Comparison of ENCODE assay signal across 8 cellular contexts in the genomic region with DNA sequence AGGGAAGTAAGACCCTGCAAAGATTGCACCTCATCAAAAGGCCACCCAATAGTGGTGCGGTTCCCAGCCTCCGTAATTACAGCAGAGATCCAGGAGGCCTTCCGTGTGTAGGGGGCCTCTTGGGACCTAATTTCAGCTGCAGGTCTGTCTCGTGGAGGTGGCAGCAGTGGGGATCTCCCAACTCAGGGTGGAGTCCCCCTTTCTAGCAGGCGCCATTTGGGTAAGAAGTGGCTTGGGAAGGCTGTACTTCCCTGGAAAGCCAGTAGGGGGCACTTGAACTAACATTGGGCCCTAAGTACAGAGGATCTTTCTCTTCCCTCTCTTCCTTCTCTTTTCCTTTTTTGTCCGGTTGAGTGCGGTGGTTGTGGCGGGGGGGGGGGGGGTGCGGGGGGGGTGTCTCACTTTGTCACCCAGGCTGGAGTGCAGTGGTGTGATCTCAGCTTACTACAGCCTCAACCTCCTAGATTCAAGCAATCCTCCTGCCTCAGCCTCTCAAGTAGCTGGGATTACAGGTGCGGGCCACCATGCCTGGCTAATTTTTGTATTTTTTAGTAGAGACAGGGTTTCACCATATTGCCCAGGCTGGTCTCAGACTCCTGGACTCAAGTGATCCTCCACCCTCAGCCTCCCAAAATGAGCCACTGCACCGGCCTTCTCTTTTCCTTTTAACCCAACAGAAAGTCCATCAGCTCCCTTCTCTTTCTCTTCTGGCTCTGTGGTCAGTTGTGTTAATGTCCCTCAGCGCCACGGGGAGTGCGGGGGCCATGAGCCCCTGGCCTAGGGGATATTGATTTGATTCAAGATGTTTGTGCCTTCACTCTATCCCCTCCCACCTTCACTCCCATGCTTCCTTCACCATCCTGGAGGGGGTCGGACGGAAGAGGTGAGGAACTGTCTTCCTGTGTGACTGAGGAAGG. TPM values are rescaled to one million over a fixed set of nuclear protein-coding genes. Genes with fewer than 3 reads are reported as not detected.
DNase-seq lines count a peak whose midpoint lies in the region; ATAC-seq and TF ChIP-seq lines count a peak whose summit lies in the region.

No MANE protein-coding gene starts in this region.

- DNase-seq in CD8-positive, alpha-beta T cell = peak in 3 of 7 experiments; percentile 30 to 47 (median 36)
- DNase-seq in GM23338 (ENCODE audit: low spot score) = peak; percentile 31
- DNase-seq in activated CD8-positive, alpha-beta T cell treated with anti-CD3 and anti-CD28 coated beads, Interleukin-2, amount 10 ng/mL, durations not matched to agents 7 days and 5 days = peak; percentile 51
- peak in 1 of 3 donors; percentile 37 for DNase-seq in right lobe of liver
- DNase-seq in NCI-H2029 (lab: John Stamatoyannopoulos, UW) = no peak
- DNase-seq in middle frontal gyrus (ENCODE audit: extremely low spot score, low spot score) = no peak
- no peak for DNase-seq in gastrocnemius medialis

- H3K27me3 Mint-ChIP-seq in CD8-positive, alpha-beta T cell (ENCODE audit: low read depth) = no peaks in the 10 kb centered on the region
- peaks cover 36% of the 10 kb centered on the region for H3K27me3 Mint-ChIP-seq in GM23338 (ENCODE audit: insufficient read depth, low read depth, poor library complexity)
- no peaks in the 10 kb centered on the region for H3K27me3 Mint-ChIP-seq in activated CD8-positive, alpha-beta T cell treated with anti-CD3 and anti-CD28 coated beads, Interleukin-2, amount 10 ng/mL, durations not matched to agents 7 days and 5 days (ENCODE audit: low read depth)

- H3K9me3 ChIP-seq in CD8-positive, alpha-beta T cell (ENCODE audit: low read length) = no peaks in the 10 kb centered on the region
- H3K9me3 ChIP-seq in right lobe of liver (no peaks in the 10 kb centered on the region), gastrocnemius medialis (no peaks in the 10 kb centered on the region)

- intact Hi-C loops in CD8-positive, alpha-beta T cell (cut with DNase I, micrococcal nuclease) = no loop called here
- intact Hi-C loops in right lobe of liver (cut with DNase I) = loop anchor here in 1 of 2 donors (10.0 kb wide), 1 partner anchor 420 kb away; no protein-coding TSS in a partner anchor
- intact Hi-C loops in gastrocnemius medialis (cut with DNase I; ENCODE audit: low total_unique reads) = no loop called here

- CTCF ChIA-PET in CD8-positive, alpha-beta T cell (lab: Charles Lee) = interaction anchor here (0.6 to 15.6 kb wide), 8 partner anchors 10 to 416 kb away, joined by 3 to 209 read pairs (median 3); no protein-coding TSS in a partner anchor
- CTCF ChIA-PET in activated CD8-positive, alpha-beta T cell treated with anti-CD3 and anti-CD28 coated beads, Interleukin-2, amount 10 ng/mL, durations not matched to agents 7 days and 5 days (lab: Charles Lee) = interaction anchor here (1.0 to 6.5 kb wide), 11 partner anchors 12 to 416 kb away, joined by 3 to 96 read pairs (median 4); no protein-coding TSS in a partner anchor

- H3K79me2 ChIP-seq in GM23338 (replicated peaks; ENCODE audit: insufficient read depth) = no peaks in the 10 kb centered on the region

- in situ Hi-C loops in gastrocnemius medialis (cut with MboI; ENCODE audit: low sequenced_read_pairs in 4 of 4) = loop anchor here (5.0 to 10.0 kb wide), 4 partner anchors 403 to 418 kb away; no protein-coding TSS in a partner anchor

- no peak overlapping the region for H3K4me3 ChIP-seq in CD8-positive, alpha-beta T cell (ENCODE audit: low read depth, low read length)
- H3K4me3 ChIP-seq in GM23338 (no peak overlapping the region), right lobe of liver (no peak overlapping the region), gastrocnemius medialis (no peak overlapping the region)

- ATAC-seq in CD8-positive, alpha-beta T cell = no peak
- ATAC-seq in GM23338 (no peak), right lobe of liver (no peak), HG03159 (IDR thresholded peaks at IDR 0.05; ENCODE audit: unreplicated experiment) (no peak), gastrocnemius medialis (no peak)
- ATAC-seq in activated CD8-positive, alpha-beta T cell treated with anti-CD3 and anti-CD28 coated beads, Interleukin-2, amount 10 ng/mL, durations not matched to agents 7 days and 5 days = no peak

- peaks cover 10% of the 10 kb centered on the region; the same call in 1 of the 2 replicates for H4K20me1 ChIP-seq in GM23338 (replicated peaks; ENCODE audit: insufficient read depth)

- H3K9me3 Mint-ChIP-seq in CD8-positive, alpha-beta T cell = no peaks in the 10 kb centered on the region
- no peaks in the 10 kb centered on the region for H3K9me3 Mint-ChIP-seq in GM23338
- no peaks in the 10 kb centered on the region for H3K9me3 Mint-ChIP-seq in activated CD8-positive, alpha-beta T cell treated with anti-CD3 and anti-CD28 coated beads, Interleukin-2, amount 10 ng/mL, durations not matched to agents 7 days and 5 days (ENCODE audit: insufficient read depth)

- no peak overlapping the region for H2AFZ ChIP-seq in GM23338

- peaks cover 12% of the 10 kb centered on the region for H3K4me1 Mint-ChIP-seq in CD8-positive, alpha-beta T cell (ENCODE audit: low read depth)
- peaks cover 55% of the 10 kb centered on the region for H3K4me1 Mint-ChIP-seq in GM23338
- peaks cover 14% of the 10 kb centered on the region for H3K4me1 Mint-ChIP-seq in activated CD8-positive, alpha-beta T cell treated with anti-CD3 and anti-CD28 coated beads, Interleukin-2, amount 10 ng/mL, durations not matched to agents 7 days and 5 days (ENCODE audit: low read depth)

- H3K4me2 ChIP-seq in GM23338 = no peak overlapping the region

- POLR2A ChIA-PET in CD8-positive, alpha-beta T cell (lab: Charles Lee) = no interaction called here
- POLR2A ChIA-PET in activated CD8-positive, alpha-beta T cell treated with anti-CD3 and anti-CD28 coated beads, Interleukin-2, amount 10 ng/mL, durations not matched to agents 7 days and 5 days (lab: Charles Lee) = interaction anchor here (0.6 kb wide), 1 partner anchor 227 kb away, joined by 3 read pairs; no protein-coding TSS in a partner anchor

- H3K27ac ChIP-seq in CD8-positive, alpha-beta T cell (ENCODE audit: low read depth, low read length) = no peak overlapping the region
- H3K27ac ChIP-seq in GM23338 (ENCODE audit: low read depth) = no peak overlapping the region
- H3K27ac ChIP-seq in right lobe of liver = no peak overlapping the region
- H3K27ac ChIP-seq in gastrocnemius medialis = no peak overlapping the region

- TF ChIP-seq CTCF in CD8-positive, alpha-beta T cell (IDR thresholded peaks at IDR 0.05) = peak; percentile 15
- TF ChIP-seq CTCF in GM23338 (conservative IDR thresholded peaks at IDR 0.05; ENCODE audit: low read depth in 2 of 2) (peak; percentile 56 to 65), right lobe of liver (IDR thresholded peaks at IDR 0.05) (peak in 3 of 4 donors; percentile 32 to 42 (median 35)), gastrocnemius medialis (IDR thresholded peaks at IDR 0.05 in 4 of 5, conservative IDR thresholded peaks at IDR 0.05 in 1 of 5) (peak in 2 of 5 experiments; percentile 22 to 40)

- WGBS in right lobe of liver (ENCODE audit: insufficient coverage, low coverage, low lambda C conversion rate, missing lambda C conversion rate) = 84% methylated on average over 3 of the region's 16 CpGs

- H3K4me1 ChIP-seq in CD8-positive, alpha-beta T cell (ENCODE audit: insufficient read depth, low read length) = no peaks in the 10 kb centered on the region
- H3K4me1 ChIP-seq in GM23338 (ENCODE audit: insufficient read depth) (peaks cover 25% of the 10 kb centered on the region), right lobe of liver (peaks cover 0 to 4% (median 0%) of the 10 kb centered on the region in 4 donors), gastrocnemius medialis (peaks cover 0 to 13% of the 10 kb centered on the region in 2 donors)

- no peaks in the 10 kb centered on the region for H3K36me3 ChIP-seq in CD8-positive, alpha-beta T cell (ENCODE audit: insufficient read depth, low read length)
- H3K36me3 ChIP-seq in GM23338 (ENCODE audit: insufficient read depth) = peaks cover 5% of the 10 kb centered on the region; the same call in 1 of the 2 replicates
- no peaks in the 10 kb centered on the region for H3K36me3 ChIP-seq in right lobe of liver
- H3K36me3 ChIP-seq in gastrocnemius medialis = peaks cover 0 to 8% of the 10 kb centered on the region in 2 donors

- peaks cover 13% of the 10 kb centered on the region; the same call in 1 of the 2 replicates for H3F3A ChIP-seq in GM23338 (replicated peaks; ENCODE audit: low read depth)

- H3K9me2 ChIP-seq in GM23338 (ENCODE audit: insufficient read depth) = no peaks in the 10 kb centered on the region; the same call in 1 of the 2 replicates

- H3K27me3 ChIP-seq in CD8-positive, alpha-beta T cell (ENCODE audit: insufficient read depth, low read length) = no peaks in the 10 kb centered on the region
- H3K27me3 ChIP-seq in GM23338 (ENCODE audit: insufficient read depth) = no peaks in the 10 kb centered on the region
- no peaks in the 10 kb centered on the region for H3K27me3 ChIP-seq in right lobe of liver
- H3K27me3 ChIP-seq in gastrocnemius medialis = no peaks in the 10 kb centered on the region

- peaks cover 27% of the 10 kb centered on the region for H3K36me3 Mint-ChIP-seq in CD8-positive, alpha-beta T cell
- H3K36me3 Mint-ChIP-seq in GM23338 (ENCODE audit: low read depth) = peaks cover 68% of the 10 kb centered on the region
- peaks cover 50% of the 10 kb centered on the region for H3K36me3 Mint-ChIP-seq in activated CD8-positive, alpha-beta T cell treated with anti-CD3 and anti-CD28 coated beads, Interleukin-2, amount 10 ng/mL, durations not matched to agents 7 days and 5 days (ENCODE audit: low read depth)

- TF ChIP-seq POLR2A in right lobe of liver (IDR thresholded peaks at IDR 0.05) = no peak
- no peak for TF ChIP-seq POLR2A in gastrocnemius medialis (IDR thresholded peaks at IDR 0.05)

- H3K4me3 Mint-ChIP-seq in CD8-positive, alpha-beta T cell = no peak overlapping the region
- H3K4me3 Mint-ChIP-seq in GM23338 = no peak overlapping the region; the same call in 2 of the 3 replicates
- no peak overlapping the region for H3K4me3 Mint-ChIP-seq in activated CD8-positive, alpha-beta T cell treated with anti-CD3 and anti-CD28 coated beads, Interleukin-2, amount 10 ng/mL, durations not matched to agents 7 days and 5 days

- H3K27ac Mint-ChIP-seq in CD8-positive, alpha-beta T cell = peak overlapping the region; percentile 18
- H3K27ac Mint-ChIP-seq in GM23338 = no peak overlapping the region
- peak overlapping the region; percentile 36 for H3K27ac Mint-ChIP-seq in activated CD8-positive, alpha-beta T cell treated with anti-CD3 and anti-CD28 coated beads, Interleukin-2, amount 10 ng/mL, durations not matched to agents 7 days and 5 days

RNA-seq across cellular contexts. Expression of gene CENPO, which starts 32.0 kb away (rescaled TPM):
- 1 to 10 TPM; 3.4 to 3.6 TPM for total RNA-seq in CD8-positive, alpha-beta T cell
- 44.7 and 44.8 TPM in 2 replicates for total RNA-seq in GM23338 (2014; rRNA removed; shearing (Covaris generic))
- 27.0 and 27.1 TPM in 2 replicates for polyA plus RNA-seq in GM23338 (2016; fragmentation: Nextera tagmentation; extraction: Ambion mirVana)
- 10 to 100 TPM; 53.9 to 56.1 TPM for total RNA-seq in activated CD8-positive, alpha-beta T cell treated with anti-CD3 and anti-CD28 coated beads, Interleukin-2, amount 10 ng/mL, durations not matched to agents 7 days and 5 days
- total RNA-seq in right lobe of liver = 1 to 10 TPM; 1.6 to 6.0 (median 3.1) TPM
- total RNA-seq in gastrocnemius medialis = 1 to 10 TPM; 1.2 to 3.6 (median 2.7) TPM

RNA-seq across cellular contexts. Expression of gene PTRHD1, which starts 32.0 kb away (rescaled TPM):
- 10 to 100 TPM; 12.2 to 19.0 TPM for total RNA-seq in CD8-positive, alpha-beta T cell
- 27.1 and 46.9 TPM in 2 replicates for total RNA-seq in GM23338 (2014; rRNA removed; shearing (Covaris generic))
- polyA plus RNA-seq in GM23338 (2016; fragmentation: Nextera tagmentation; extraction: Ambion mirVana) = 105 and 128 TPM in 2 replicates
- 10 to 100 TPM; 28.9 to 32.9 TPM for total RNA-seq in activated CD8-positive, alpha-beta T cell treated with anti-CD3 and anti-CD28 coated beads, Interleukin-2, amount 10 ng/mL, durations not matched to agents 7 days and 5 days
- total RNA-seq in right lobe of liver (10 to 100 TPM; 10.1 to 16.4 (median 15.3) TPM), gastrocnemius medialis (10 to 100 TPM; 17.3 to 45.0 (median 37.3) TPM)

Comparison
In these comparisons a context has a peak if more than half of its experiments do, and no peak if none do; other contexts are left out.
1. DNase-seq: peak in GM23338 (single experiment) and activated CD8-positive, alpha-beta T cell treated with anti-CD3 and anti-CD28 coated beads, Interleukin-2, amount 10 ng/mL, durations not matched to agents 7 days and 5 days (single experiment); none in NCI-H2029 (single experiment), middle frontal gyrus (single experiment) and gastrocnemius medialis (0 of 2).